Comparison of ENCODE assay signal across 20 cellular contexts in genomic region chr10:125187238-125188194, GRCh38.
"Had no signal": no experiment of that assay in that cellular context is flagged by ENCODE, and none has a peak within 500 bp of the region (broad histone marks: within the 10 kb centered on the region; RNA-seq: fewer than 3 reads in every experiment).

No MANE protein-coding gene starts in this region.

- H3K4me1 Mint-ChIP-seq: memory B cell, naive B cell had no signal

- H3K4me2 ChIP-seq: hepatocyte had no signal

- H3K36me3 ChIP-seq: left ventricle myocardium inferior, lower lobe of right lung, neutrophil, sigmoid colon, stomach, thoracic aorta, transverse colon had no signal

- H3K4me3 ChIP-seq: hepatocyte, left ventricle myocardium inferior, lower lobe of right lung, sigmoid colon, skin epidermis, stomach, thoracic aorta, transverse colon had no signal

- DNase-seq: dermis blood vessel endothelial cell; erythroblast; foreskin melanocyte; kidney; left cardiac atrium; left ventricle myocardium inferior; lower lobe of right lung; naive B cell; nephron progenitor cell; posterior cingulate gyrus; sigmoid colon; stimulated activated CD4-positive, alpha-beta T cell treated with anti-CD3 and anti-CD28 coated beads, Interleukin-12 subunit alpha, Interleukin-12 subunit beta, amount 100 ng/mL, for 4 hours; stimulated activated naive CD4-positive, alpha-beta T cell; stomach; transverse colon had no signal

- H3K79me2 ChIP-seq: hepatocyte had no signal

- H3K4me3 Mint-ChIP-seq: memory B cell, naive B cell, nephron progenitor cell had no signal

- H3K27ac ChIP-seq: hepatocyte, left ventricle myocardium inferior, lower lobe of right lung, neutrophil, sigmoid colon, skin epidermis, stomach, thoracic aorta, transverse colon had no signal

- H3K27ac Mint-ChIP-seq: memory B cell, nephron progenitor cell had no signal

- H3K27me3 ChIP-seq: hepatocyte, sigmoid colon, stomach, transverse colon had no signal

- H2AFZ ChIP-seq: hepatocyte had no signal

- ATAC-seq: left cardiac atrium, lower lobe of right lung had no signal

- H3K9me3 ChIP-seq: lower lobe of right lung, neutrophil, sigmoid colon, thoracic aorta, transverse colon had no signal

- H3K4me1 ChIP-seq: left ventricle myocardium inferior, lower lobe of right lung, sigmoid colon, stomach, transverse colon had no signal

- H3K36me3 Mint-ChIP-seq: memory B cell had no signal
